ENCODE assay signal across 10 cellular contexts in the genomic region with DNA sequence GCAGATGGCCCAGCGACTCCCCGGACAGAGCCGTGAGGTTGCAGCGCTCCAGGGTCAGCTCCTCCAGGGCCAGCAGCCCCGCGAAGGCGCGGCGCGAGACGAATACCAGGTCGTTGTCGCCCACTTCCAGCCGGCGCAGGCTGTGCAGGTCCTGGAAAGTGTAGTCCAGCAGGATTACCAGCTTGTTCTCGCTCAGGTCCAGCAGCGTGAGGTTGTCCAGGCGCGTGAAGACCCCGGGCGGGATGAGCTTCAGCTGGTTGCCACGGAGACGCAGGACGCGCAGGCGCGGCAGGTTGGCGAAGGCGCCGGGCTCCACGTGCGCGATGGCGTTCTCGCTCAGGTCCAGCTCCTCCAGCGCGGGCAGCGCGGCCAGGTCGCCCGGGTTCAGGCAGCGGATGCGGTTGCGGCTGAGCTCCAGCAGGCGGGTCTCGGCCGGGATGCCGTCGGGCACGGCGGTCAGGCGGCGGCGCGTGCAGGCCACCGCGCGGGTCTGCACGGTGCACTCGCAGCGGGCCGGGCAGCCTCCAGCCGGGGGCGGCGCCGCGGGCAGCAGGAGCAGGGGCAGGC. TPM values are rescaled to one million over a fixed set of nuclear protein-coding genes. Genes with fewer than 3 reads are reported as not detected.
A peak's percentile ranks its signal among the peaks of the same experiment; 100 is the strongest.
DNase-seq lines count a peak whose midpoint lies in the region; ATAC-seq and TF ChIP-seq lines count a peak whose summit lies in the region.
"Had no signal": no experiment of that assay in that cellular context is flagged by ENCODE, and none has a peak within 500 bp of the region (broad histone marks: within the 10 kb centered on the region; RNA-seq: fewer than 3 reads in every experiment).

No MANE protein-coding gene starts in this region.

- H3K36me3 ChIP-seq in PC-3 (ENCODE audit: low read depth, low read length) (no peaks in the 10 kb centered on the region), iPS-15b (ENCODE audit: control insufficient read depth, insufficient read depth, low read length) (no peaks in the 10 kb centered on the region)

- POLR2A ChIA-PET in PC-3 (lab: Charles Lee; ENCODE audit: unreplicated experiment), result no interaction called here

- H3K27ac Mint-ChIP-seq in stimulated activated effector memory CD8-positive, alpha-beta T cell treated with anti-CD3 and anti-CD28 coated beads, Interleukin-12 subunit alpha, Interleukin-12 subunit beta, amount 100 ng/mL, for 72 hours, result no peak overlapping the region

- peaks cover 21% of the 10 kb centered on the region for H3K27me3 ChIP-seq in PC-3 (ENCODE audit: low read length)
- peaks cover 56% of the 10 kb centered on the region for H3K27me3 ChIP-seq in iPS-15b (ENCODE audit: control insufficient read depth, insufficient read depth, low read length)

- ATAC-seq in PC-3 (peak; percentile 21), HG02840 (IDR thresholded peaks at IDR 0.05; ENCODE audit: low FRiP score, unreplicated experiment) (no peak), GM18873 (IDR thresholded peaks at IDR 0.05; ENCODE audit: low FRiP score, unreplicated experiment) (no peak)
- ATAC-seq in stimulated activated effector memory CD8-positive, alpha-beta T cell treated with anti-CD3 and anti-CD28 coated beads, Interleukin-12 subunit alpha, Interleukin-12 subunit beta, amount 100 ng/mL, for 72 hours, result no peak

- H3K9me2 ChIP-seq in PC-3 (replicated peaks; ENCODE audit: low read length), result no peaks in the 10 kb centered on the region

- peaks cover 29% of the 10 kb centered on the region for H3K4me1 Mint-ChIP-seq in stimulated activated effector memory CD8-positive, alpha-beta T cell treated with anti-CD3 and anti-CD28 coated beads, Interleukin-12 subunit alpha, Interleukin-12 subunit beta, amount 100 ng/mL, for 72 hours

- H3K9me3 ChIP-seq in PC-3 (ENCODE audit: low read length) (no peaks in the 10 kb centered on the region), iPS-15b (ENCODE audit: control insufficient read depth, insufficient read depth, low read length) (no peaks in the 10 kb centered on the region)

- no peak for TF ChIP-seq CTCF in PC-3 (conservative IDR thresholded peaks at IDR 0.05; ENCODE audit: low read depth, low read length)

- intact Hi-C loops in PC-3 (cut with micrococcal nuclease), result no loop called here

- no peaks in the 10 kb centered on the region for H3K79me2 ChIP-seq in PC-3 (ENCODE audit: low read length)

- BruUV-seq in PC-3 (replicated peaks; lab: Mats Ljungman, UMichigan), result no TSS peak

- peak overlapping the region; percentile 74 for H3K4me2 ChIP-seq in PC-3 (ENCODE audit: low read length)

- H4K20me1 ChIP-seq in PC-3 (ENCODE audit: low read length), result no peaks in the 10 kb centered on the region

- DNase-seq in NCI-H524 (lab: John Stamatoyannopoulos, UW), result peak; percentile 80 to 81
- no peak for DNase-seq in NCI-H524 treated with DMSO at 0.1 percent for 48 hours (lab: John Stamatoyannopoulos, UW)
- no peak for DNase-seq in PC-3
- DNase-seq in stimulated activated effector memory CD8-positive, alpha-beta T cell treated with anti-CD3 and anti-CD28 coated beads, Interleukin-12 subunit alpha, Interleukin-12 subunit beta, amount 100 ng/mL, for 72 hours (ENCODE audit: low spot score in 2 of 2), result no peak
- DNase-seq in NCI-H187 (lab: John Stamatoyannopoulos, UW), result no peak
- DNase-seq: NCI-H187 treated with DMSO at 0.1 percent for 48 hours had no signal

- CTCF ChIA-PET in PC-3 (lab: Charles Lee), result no interaction called here

- H2AFZ ChIP-seq in PC-3 (ENCODE audit: low read length), result no peak overlapping the region

- H3F3A ChIP-seq in PC-3 (ENCODE audit: low read length, unreplicated experiment), result no peaks in the 10 kb centered on the region

- no peaks in the 10 kb centered on the region for H3K9me3 Mint-ChIP-seq in stimulated activated effector memory CD8-positive, alpha-beta T cell treated with anti-CD3 and anti-CD28 coated beads, Interleukin-12 subunit alpha, Interleukin-12 subunit beta, amount 100 ng/mL, for 72 hours

- H3K9ac ChIP-seq in PC-3 (ENCODE audit: low read length), result no peak overlapping the region
- no peak overlapping the region for H3K9ac ChIP-seq in iPS-15b (ENCODE audit: low read depth, low read length)

- peaks cover 23% of the 10 kb centered on the region for H3K36me3 Mint-ChIP-seq in stimulated activated effector memory CD8-positive, alpha-beta T cell treated with anti-CD3 and anti-CD28 coated beads, Interleukin-12 subunit alpha, Interleukin-12 subunit beta, amount 100 ng/mL, for 72 hours

- H3K4me3 ChIP-seq in PC-3 (ENCODE audit: low read length), result no peak overlapping the region
- peak overlapping the region; percentile 56 for H3K4me3 ChIP-seq in iPS-15b (ENCODE audit: low read depth, low read length)

- no peaks in the 10 kb centered on the region for H3K4me1 ChIP-seq in PC-3 (ENCODE audit: insufficient read depth, low read length)
- H3K4me1 ChIP-seq in iPS-15b (ENCODE audit: control insufficient read depth, insufficient read depth, low read length), result peaks cover 2% of the 10 kb centered on the region

- H3K27ac ChIP-seq in PC-3 (ENCODE audit: low read length), result no peak overlapping the region

- H3K4me3 Mint-ChIP-seq in stimulated activated effector memory CD8-positive, alpha-beta T cell treated with anti-CD3 and anti-CD28 coated beads, Interleukin-12 subunit alpha, Interleukin-12 subunit beta, amount 100 ng/mL, for 72 hours, result peak overlapping the region; percentile 77

RNA-seq across cellular contexts. Expression of gene PEAK3, which starts 9.3 kb away (rescaled TPM):
- not detected in 2 replicates for total RNA-seq in PC-3 (2014; rRNA removed)
- total RNA-seq: glomerular endothelial cell had no signal

RNA-seq across cellular contexts. Expression of gene LINGO3, which starts 16.7 kb away (rescaled TPM):
- 0.58 TPM in 1 of 2 replicates, not detected in the other for total RNA-seq in PC-3 (2014; rRNA removed)
- total RNA-seq: glomerular endothelial cell had no signal

RNA-seq across cellular contexts. Expression of gene JSRP1, which starts 35.1 kb away (rescaled TPM):
- total RNA-seq in PC-3 (2014; rRNA removed), result not detected in 2 replicates

RNA-seq across cellular contexts. Expression of gene LSM7, which starts 37.1 kb away (rescaled TPM):
- 204 and 282 TPM in 2 replicates for total RNA-seq in PC-3 (2014; rRNA removed)

RNA-seq across cellular contexts. Expression of gene SPPL2B, which starts 37.2 kb away (rescaled TPM):
- total RNA-seq in PC-3 (2014; rRNA removed), result 28.6 and 32.2 TPM in 2 replicates

Comparison
In these comparisons a context has a peak if more than half of its experiments do, and no peak if none do; other contexts are left out.
1. DNase-seq: peak in NCI-H524 (2 of 2); none in NCI-H524 treated with DMSO at 0.1 percent for 48 hours (single experiment), PC-3 (single experiment), stimulated activated effector memory CD8-positive, alpha-beta T cell treated with anti-CD3 and anti-CD28 coated beads, Interleukin-12 subunit alpha, Interleukin-12 subunit beta, amount 100 ng/mL, for 72 hours (0 of 2) and NCI-H187 (0 of 2).